1 cellular context compared by ENCODE assay signal in the genomic region with DNA sequence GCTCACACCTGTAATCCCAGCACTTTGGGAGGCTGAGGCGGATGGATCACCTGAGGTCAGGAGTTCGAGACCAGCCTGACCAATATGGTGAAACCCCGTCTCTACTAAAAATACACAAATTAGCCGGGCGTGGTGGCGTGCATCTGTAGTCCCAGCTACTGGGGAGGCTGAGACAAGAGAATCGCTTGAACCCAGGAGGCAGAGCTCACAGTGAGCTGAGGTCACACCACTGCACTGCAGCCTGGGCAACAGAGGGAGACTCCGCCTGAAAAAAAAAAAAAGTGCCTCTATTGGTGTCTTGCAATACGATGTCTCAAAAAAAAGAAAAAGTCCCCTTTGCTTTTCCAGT.
TF ChIP-seq lines count a peak whose summit lies in the region.

No MANE protein-coding gene starts in this region.

TF ChIP-seq in HEK293, 187 proteins besides CTCF, POLR2A, EP300 and RAD21:
- peak; percentile 49; the same call in 1 of the 2 replicates for TF ChIP-seq KLF8 (tag by site-specific recombination; IDR thresholded peaks at IDR 0.05)
- TF ChIP-seq SCRT1 (tag by site-specific recombination; IDR thresholded peaks at IDR 0.05; ENCODE audit: borderline replicate concordance) = peak; percentile 87
- peak; percentile 32 for TF ChIP-seq SP2 (tag by site-specific recombination; IDR thresholded peaks at IDR 0.05)
- TF ChIP-seq SP3 (tag by site-specific recombination; IDR thresholded peaks at IDR 0.05) = 0 out of 2 replicates have a peak, but pooled peaks have one; percentile 23
- peak; percentile 65; the same call in 1 of the 2 replicates for TF ChIP-seq ZNF600 (tag by site-specific recombination; IDR thresholded peaks at IDR 0.05)
- TF ChIP-seq, protein P1, sequence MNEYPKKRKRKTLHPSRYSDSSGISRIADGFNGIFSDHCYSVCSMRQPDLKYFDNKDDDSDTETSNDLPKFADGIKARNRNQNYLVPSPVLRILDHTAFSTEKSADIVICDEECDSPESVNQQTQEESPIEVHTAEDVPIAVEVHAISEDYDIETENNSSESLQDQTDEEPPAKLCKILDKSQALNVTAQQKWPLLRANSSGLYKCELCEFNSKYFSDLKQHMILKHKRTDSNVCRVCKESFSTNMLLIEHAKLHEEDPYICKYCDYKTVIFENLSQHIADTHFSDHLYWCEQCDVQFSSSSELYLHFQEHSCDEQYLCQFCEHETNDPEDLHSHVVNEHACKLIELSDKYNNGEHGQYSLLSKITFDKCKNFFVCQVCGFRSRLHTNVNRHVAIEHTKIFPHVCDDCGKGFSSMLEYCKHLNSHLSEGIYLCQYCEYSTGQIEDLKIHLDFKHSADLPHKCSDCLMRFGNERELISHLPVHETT (tag by site-specific recombination; IDR thresholded peaks at IDR 0.05) = peak; percentile 48; the same call in 1 of the 2 replicates
- TF ChIP-seq ZBTB17 (tag by site-specific recombination; IDR thresholded peaks at IDR 0.05) = peak; percentile 82
- TF ChIP-seq ZNF121 (tag by site-specific recombination; IDR thresholded peaks at IDR 0.05) = peak; percentile 80
- TF ChIP-seq ZSCAN23 (tag by site-specific recombination; IDR thresholded peaks at IDR 0.05) = peak; percentile 25; the same call in 1 of the 2 replicates
- TF ChIP-seq BCL11A (tag by site-specific recombination; IDR thresholded peaks at IDR 0.05; ENCODE audit: low read depth) = 0 out of 2 replicates have a peak, but pooled peaks have one; percentile 69
- TF ChIP-seq, protein P2, sequence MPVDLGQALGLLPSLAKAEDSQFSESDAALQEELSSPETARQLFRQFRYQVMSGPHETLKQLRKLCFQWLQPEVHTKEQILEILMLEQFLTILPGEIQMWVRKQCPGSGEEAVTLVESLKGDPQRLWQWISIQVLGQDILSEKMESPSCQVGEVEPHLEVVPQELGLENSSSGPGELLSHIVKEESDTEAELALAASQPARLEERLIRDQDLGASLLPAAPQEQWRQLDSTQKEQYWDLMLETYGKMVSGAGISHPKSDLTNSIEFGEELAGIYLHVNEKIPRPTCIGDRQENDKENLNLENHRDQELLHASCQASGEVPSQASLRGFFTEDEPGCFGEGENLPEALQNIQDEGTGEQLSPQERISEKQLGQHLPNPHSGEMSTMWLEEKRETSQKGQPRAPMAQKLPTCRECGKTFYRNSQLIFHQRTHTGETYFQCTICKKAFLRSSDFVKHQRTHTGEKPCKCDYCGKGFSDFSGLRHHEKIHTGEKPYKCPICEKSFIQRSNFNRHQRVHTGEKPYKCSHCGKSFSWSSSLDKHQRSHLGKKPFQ (tag by site-specific recombination; IDR thresholded peaks at IDR 0.05) = peak; percentile 97
- TF ChIP-seq MYNN (tag by site-specific recombination; IDR thresholded peaks at IDR 0.05; ENCODE audit: borderline replicate concordance) = peak; percentile 13; the same call in 1 of the 2 replicates
- TF ChIP-seq WT1 (tag by site-specific recombination; IDR thresholded peaks at IDR 0.05) = peak; percentile 38; the same call in 1 of the 2 replicates
- TF ChIP-seq OSR2 (tag by site-specific recombination; IDR thresholded peaks at IDR 0.05) = peak; percentile 45
- TF ChIP-seq, protein P3, sequence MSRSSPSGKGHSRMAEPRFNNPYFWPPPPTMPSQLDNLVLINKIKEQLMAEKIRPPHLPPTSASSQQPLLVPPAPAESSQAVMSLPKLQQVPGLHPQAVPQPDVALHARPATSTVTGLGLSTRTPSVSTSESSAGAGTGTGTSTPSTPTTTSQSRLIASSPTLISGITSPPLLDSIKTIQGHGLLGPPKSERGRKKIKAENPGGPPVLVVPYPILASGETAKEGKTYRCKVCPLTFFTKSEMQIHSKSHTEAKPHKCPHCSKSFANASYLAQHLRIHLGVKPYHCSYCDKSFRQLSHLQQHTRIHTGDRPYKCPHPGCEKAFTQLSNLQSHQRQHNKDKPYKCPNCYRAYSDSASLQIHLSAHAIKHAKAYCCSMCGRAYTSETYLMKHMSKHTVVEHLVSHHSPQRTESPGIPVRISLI (tag by site-specific recombination; IDR thresholded peaks at IDR 0.05) = peak; percentile 78; the same call in 1 of the 2 replicates
- 0 out of 2 replicates have a peak, but pooled peaks have one; percentile 38 for TF ChIP-seq ZNF2 (tag by site-specific recombination; IDR thresholded peaks at IDR 0.05)
- TF ChIP-seq ZEB2 (tag by site-specific recombination; IDR thresholded peaks at IDR 0.05) = peak; percentile 37; the same call in 1 of the 2 replicates
